Comparison of ENCODE assay signal across 28 cellular contexts in the genomic region with DNA sequence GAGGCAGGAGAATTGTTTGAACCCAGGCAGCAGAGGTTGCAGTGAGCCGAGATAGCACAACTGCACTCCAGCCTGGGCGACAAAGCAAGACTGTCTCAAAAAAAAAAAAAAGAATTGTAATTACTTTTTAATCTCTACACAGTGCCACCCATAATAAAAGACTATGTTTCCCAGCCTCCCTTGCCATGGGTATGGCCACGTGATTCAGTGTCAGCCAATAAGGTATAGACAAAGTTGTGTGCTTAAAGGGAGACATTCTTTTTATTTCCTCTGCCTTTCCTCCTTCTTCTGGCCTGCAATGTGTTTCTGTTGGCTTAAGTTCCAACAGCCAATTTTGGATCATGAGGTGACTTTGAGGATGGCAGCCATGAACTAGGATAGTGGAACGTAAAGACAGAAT.
"Had no signal": no experiment of that assay in that cellular context is flagged by ENCODE, and none has a peak within 500 bp of the region (broad histone marks: within the 10 kb centered on the region; RNA-seq: fewer than 3 reads in every experiment).

No MANE protein-coding gene starts in this region.

- H3K27ac Mint-ChIP-seq: activated B cell treated with CpG ODN at 0.5 μM for 24 hours; activated CD4-positive, alpha-beta T cell treated with anti-CD3 and anti-CD28 coated beads for 36 hours; activated naive CD8-positive, alpha-beta T cell; activated T-helper 2 cell treated with anti-CD3 and anti-CD28 coated beads, Interferon-gamma antibody, Interleukin-2, Interleukin-4, amounts not matched to agents 10 μg/mL and 5 μg/mL and 100 μg/mL, durations not matched to agents 14 hours and 24 hours and 36 hours; dendritic cell treated with granulocyte-macrophage colony-stimulating factor and Interleukin-4, amounts not matched to agents 40 ng/mL and 50 ng/mL, for 4 days; natural killer cell treated with Interleukin-12 subunit alpha and Interleukin-12 subunit beta and Interleukin-15 and Interleukin-18, amount 100 ng/mL, for 72 hours had no signal

- H3K4me3 ChIP-seq: adrenal gland, ascending aorta, left ventricle myocardium inferior, tibial artery had no signal

- H3K4me3 Mint-ChIP-seq: activated B cell treated with CpG ODN at 0.5 μM for 24 hours; activated CD4-positive, alpha-beta T cell treated with anti-CD3 and anti-CD28 coated beads for 36 hours; activated naive CD8-positive, alpha-beta T cell; activated T-cell treated with anti-CD3 and anti-CD28 coated beads, Interleukin-2, amount 50 U/mL, for 4 hours; dendritic cell treated with granulocyte-macrophage colony-stimulating factor and Interleukin-4, amounts not matched to agents 40 ng/mL and 50 ng/mL, for 4 days; natural killer cell treated with Interleukin-12 subunit alpha and Interleukin-12 subunit beta and Interleukin-15 and Interleukin-18, amount 100 ng/mL, for 72 hours had no signal

- H3K9me3 Mint-ChIP-seq: activated B cell treated with CpG ODN at 0.5 μM for 24 hours; activated T-cell treated with anti-CD3 and anti-CD28 coated beads, Interleukin-2, amount 50 U/mL, for 4 hours; activated T-helper 2 cell treated with anti-CD3 and anti-CD28 coated beads, Interferon-gamma antibody, Interleukin-2, Interleukin-4, amounts not matched to agents 10 μg/mL and 5 μg/mL and 100 μg/mL, durations not matched to agents 14 hours and 24 hours and 36 hours; dendritic cell treated with granulocyte-macrophage colony-stimulating factor and Interleukin-4, amounts not matched to agents 40 ng/mL and 50 ng/mL, for 4 days; natural killer cell treated with Interleukin-12 subunit alpha and Interleukin-12 subunit beta and Interleukin-15 and Interleukin-18, amount 100 ng/mL, for 72 hours had no signal

- H3K4me1 ChIP-seq: ascending aorta, foreskin keratinocyte had no signal

- H3K9me3 ChIP-seq: adrenal gland, ascending aorta, tibial artery had no signal

- ATAC-seq: activated CD4-positive, alpha-beta T cell treated with anti-CD3 and anti-CD28 coated beads for 36 hours; activated T-cell treated with anti-CD3 and anti-CD28 coated beads, Interleukin-2, amount 50 U/mL, for 4 hours; foreskin keratinocyte; natural killer cell treated with Interleukin-12 subunit alpha and Interleukin-12 subunit beta and Interleukin-15 and Interleukin-18, amount 100 ng/mL, for 72 hours; sciatic nerve had no signal

- H3K27me3 Mint-ChIP-seq: activated B cell treated with CpG ODN at 0.5 μM for 24 hours; activated CD4-positive, alpha-beta T cell treated with anti-CD3 and anti-CD28 coated beads for 36 hours; dendritic cell treated with granulocyte-macrophage colony-stimulating factor and Interleukin-4, amounts not matched to agents 40 ng/mL and 50 ng/mL, for 4 days had no signal

- H3K36me3 Mint-ChIP-seq: activated naive CD8-positive, alpha-beta T cell had no signal

- H3K4me1 Mint-ChIP-seq: activated B cell treated with CpG ODN at 0.5 μM for 24 hours; activated CD4-positive, alpha-beta T cell treated with anti-CD3 and anti-CD28 coated beads for 36 hours had no signal

- DNase-seq: activated B cell treated with CpG ODN at 0.5 μM for 24 hours; activated CD4-positive, alpha-beta T cell treated with anti-CD3 and anti-CD28 coated beads for 36 hours; activated CD4-positive, alpha-beta T cell treated with anti-CD3 and anti-CD28 coated beads, Interleukin-2, amount 50 U/mL, for 48 hours; activated CD8-positive, alpha-beta memory T cell treated with anti-CD3 and anti-CD28 coated beads, Interleukin-2, amount 50 U/mL, for 48 hours; activated naive CD4-positive, alpha-beta T cell; activated T-cell treated with anti-CD3 and anti-CD28 coated beads, Interleukin-2, amount 50 U/mL, for 4 hours; adrenal gland; brain microvascular endothelial cell; caudate nucleus; effector CD8-positive, alpha-beta T cell; foreskin keratinocyte; glutamatergic neuron; hippocampal formation; kidney glomerular epithelial cell; left ventricle myocardium inferior; midbrain; occipital lobe; stimulated activated CD4-positive, alpha-beta T cell treated with anti-CD3 and anti-CD28 coated beads, Interleukin-2, amount 100 ng/mL, for 48 hours; stimulated activated naive CD4-positive, alpha-beta T cell; T-helper 1 cell; T-helper 9 cell; tibial artery had no signal

- H3K36me3 ChIP-seq: adrenal gland, ascending aorta, brain microvascular endothelial cell, left ventricle myocardium inferior, tibial artery had no signal

- H3K27me3 ChIP-seq: adrenal gland, ascending aorta, brain microvascular endothelial cell, foreskin keratinocyte, tibial artery had no signal
